ENCODE assay signal across 8 cellular contexts in the genomic region with DNA sequence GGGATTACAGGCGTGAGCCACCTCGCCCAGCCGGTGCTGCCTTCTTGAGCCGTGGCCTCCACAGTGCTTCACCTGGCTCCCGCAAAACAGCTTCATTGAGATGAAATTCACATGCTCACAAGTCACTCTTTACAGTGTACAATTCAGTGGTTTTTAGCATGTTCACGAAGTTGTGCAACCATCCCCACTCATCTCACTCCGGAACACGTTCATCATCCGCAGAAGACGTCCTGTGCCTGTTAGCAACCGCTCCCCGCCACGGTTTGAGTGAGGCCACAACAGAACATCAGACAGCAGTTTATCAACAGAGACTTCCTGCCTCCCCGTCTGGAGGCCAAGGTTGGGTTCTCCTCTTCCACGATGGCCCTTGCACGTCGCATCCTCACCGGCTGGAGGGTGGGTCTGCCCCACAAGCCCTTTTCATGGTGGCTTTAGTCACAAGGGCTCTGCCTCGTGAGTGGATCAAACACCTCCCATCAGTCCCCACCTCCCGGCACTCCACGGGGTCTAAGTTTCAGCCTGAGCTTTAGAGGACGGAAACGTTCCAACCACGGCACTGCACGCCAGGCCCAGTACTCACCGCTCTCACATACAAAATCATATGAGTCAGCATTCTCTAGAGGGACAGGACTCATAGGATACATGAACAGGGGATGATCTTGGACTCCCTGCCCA. TPM values are rescaled to one million over a fixed set of nuclear protein-coding genes. Genes with fewer than 3 reads are reported as not detected.
DNase-seq lines count a peak whose midpoint lies in the region; ATAC-seq, FAIRE-seq and TF ChIP-seq lines count a peak whose summit lies in the region.

No MANE protein-coding gene starts in this region.

- TF ChIP-seq CTCF in pancreas (IDR thresholded peaks at IDR 0.05) = no peak
- no peak for TF ChIP-seq CTCF in transverse colon (IDR thresholded peaks at IDR 0.05)

- TF ChIP-seq POLR2A in transverse colon (IDR thresholded peaks at IDR 0.05) = peak; percentile 45

- H3K4me3 ChIP-seq in effector memory CD4-positive, alpha-beta T cell (ENCODE audit: insufficient read depth, low read depth, low read length, poor library complexity, severe bottlenecking) = no peak overlapping the region
- H3K4me3 ChIP-seq in pancreas = no peak overlapping the region
- peak overlapping the region in 1 of 4 donors; percentile 35 for H3K4me3 ChIP-seq in transverse colon

- in situ Hi-C loops in transverse colon (cut with MboI; ENCODE audit: low pct_ligation_motif_present in 1 of 4, low pct_unique_long_range_greater_than_20kb in 1 of 4, low sequenced_read_pairs in 3 of 4) = no loop called here

- DNase-seq in Daoy (ENCODE audit: low read depth) = peak; percentile 4
- peak; percentile 86 for DNase-seq in activated CD4-positive, alpha-beta T cell treated with anti-CD3 and anti-CD28 coated beads for 48 hours
- peak; percentile 75 to 87 (median 84) for DNase-seq in effector memory CD4-positive, alpha-beta T cell
- peak in 5 of 6 donors; percentile 16 to 57 (median 45) for DNase-seq in pancreas
- peak; percentile 83 for DNase-seq in transverse colon
- no peak for DNase-seq in amygdala (lab: John Stamatoyannopoulos, UW)

- 81 to 91% methylated on average over 26 of the region's 26 CpGs for WGBS in pancreas, 2 donors
- WGBS in transverse colon (ENCODE audit: low coverage in 1 of 2), 2 donors = 67 to 83% methylated on average over 5 to 26 of the region's 26 CpGs

- peak; percentile 37 for ATAC-seq in HG03097 (IDR thresholded peaks at IDR 0.05; ENCODE audit: low FRiP score, unreplicated experiment)
- ATAC-seq in pancreas = peak in 3 of 4 donors; percentile 42 to 46 (median 44)
- no peak for ATAC-seq in HG02973 (IDR thresholded peaks at IDR 0.05; ENCODE audit: unreplicated experiment)

- peak; percentile 94 for TF ChIP-seq EP300 in transverse colon (IDR thresholded peaks at IDR 0.05; ENCODE audit: low read depth)

- H3K27me3 ChIP-seq in effector memory CD4-positive, alpha-beta T cell (replicated peaks; ENCODE audit: control insufficient read depth, insufficient read depth, low read length, poor library complexity, severe bottlenecking) = no peaks in the 10 kb centered on the region
- H3K27me3 ChIP-seq in pancreas (no peaks in the 10 kb centered on the region), transverse colon (no peaks in the 10 kb centered on the region)

- intact Hi-C loops in pancreas (cut with DNase I) = no loop called here
- intact Hi-C loops in transverse colon (cut with DNase I; ENCODE audit: low total_unique reads) = no loop called here

- H3K27ac ChIP-seq in effector memory CD4-positive, alpha-beta T cell (ENCODE audit: insufficient read depth, low read length, poor library complexity, severe bottlenecking) = peak overlapping the region; percentile 72
- no peak overlapping the region for H3K27ac ChIP-seq in pancreas
- H3K27ac ChIP-seq in transverse colon = peak overlapping the region; percentile 84 to 90 (median 86)

- no peaks in the 10 kb centered on the region for H3K9me3 ChIP-seq in effector memory CD4-positive, alpha-beta T cell (ENCODE audit: control insufficient read depth, low read length)
- H3K9me3 ChIP-seq in pancreas = no peaks in the 10 kb centered on the region
- no peaks in the 10 kb centered on the region for H3K9me3 ChIP-seq in transverse colon

- FAIRE-seq in pancreas (lab: Jason Lieb, UNC) = no peak

- peaks cover 32% of the 10 kb centered on the region for H3K4me1 ChIP-seq in effector memory CD4-positive, alpha-beta T cell (ENCODE audit: control insufficient read depth, insufficient read depth, low read length, poor library complexity, severe bottlenecking)
- H3K4me1 ChIP-seq in pancreas (no peaks in the 10 kb centered on the region), transverse colon (peaks cover 25 to 68% (median 47%) of the 10 kb centered on the region in 4 donors)

- H3K36me3 ChIP-seq in effector memory CD4-positive, alpha-beta T cell (ENCODE audit: control insufficient read depth, insufficient read depth, low read length) = no peaks in the 10 kb centered on the region
- no peaks in the 10 kb centered on the region for H3K36me3 ChIP-seq in pancreas
- H3K36me3 ChIP-seq in transverse colon = no peaks in the 10 kb centered on the region

RNA-seq across cellular contexts. Expression of a gene that starts 29.6 kb away (rescaled TPM):
- 0.29 TPM in 1 of 2 replicates, not detected in the other for total RNA-seq in Daoy (2014; rRNA removed; shearing (Covaris generic))
- total RNA-seq in pancreas = 10 to 100 TPM in 3 of 6 donors, 1 to 10 TPM in 3; 3.1 to 45.2 (median 8.5) TPM
- polyA plus RNA-seq in pancreas = 10 to 100 TPM; 10.1 to 13.0 TPM
- total RNA-seq in transverse colon = 100 to 1,000 TPM in 1 of 4 donors, 10 to 100 TPM in 3; 45.4 to 127 (median 53.1) TPM

RNA-seq across cellular contexts. Expression of a gene that starts 46.9 kb away (rescaled TPM):
- total RNA-seq in Daoy (2014; rRNA removed; shearing (Covaris generic)) = 110 and 115 TPM in 2 replicates
- total RNA-seq in pancreas = 100 to 1,000 TPM in 4 of 6 donors, 10 to 100 TPM in 2; 91.5 to 131 (median 108) TPM
- 100 to 1,000 TPM; 129 to 131 TPM for polyA plus RNA-seq in pancreas
- 100 to 1,000 TPM; 183 to 457 (median 243) TPM for total RNA-seq in transverse colon

Comparison
In these comparisons a context has a peak if more than half of its experiments do, and no peak if none do; other contexts are left out.
1. DNase-seq: peak in Daoy (single experiment), activated CD4-positive, alpha-beta T cell treated with anti-CD3 and anti-CD28 coated beads for 48 hours (single experiment), effector memory CD4-positive, alpha-beta T cell (3 of 3), pancreas (5 of 6) and transverse colon (single experiment); none in amygdala (0 of 56).
2. H3K27ac ChIP-seq: peak in effector memory CD4-positive, alpha-beta T cell (single experiment) and transverse colon (4 of 4); none in pancreas (0 of 4).